ENCODE assay signal across 1 cellular context in genomic region chr11:45899448-45900174, GRCh38.
TF ChIP-seq lines count a peak whose summit lies in the region.

No MANE protein-coding gene starts in this region.

TF ChIP-seq in HepG2, 621 proteins besides CTCF, POLR2A, EP300 and RAD21 (continued from another document and continues in another):
- TF ChIP-seq, protein P1, sequence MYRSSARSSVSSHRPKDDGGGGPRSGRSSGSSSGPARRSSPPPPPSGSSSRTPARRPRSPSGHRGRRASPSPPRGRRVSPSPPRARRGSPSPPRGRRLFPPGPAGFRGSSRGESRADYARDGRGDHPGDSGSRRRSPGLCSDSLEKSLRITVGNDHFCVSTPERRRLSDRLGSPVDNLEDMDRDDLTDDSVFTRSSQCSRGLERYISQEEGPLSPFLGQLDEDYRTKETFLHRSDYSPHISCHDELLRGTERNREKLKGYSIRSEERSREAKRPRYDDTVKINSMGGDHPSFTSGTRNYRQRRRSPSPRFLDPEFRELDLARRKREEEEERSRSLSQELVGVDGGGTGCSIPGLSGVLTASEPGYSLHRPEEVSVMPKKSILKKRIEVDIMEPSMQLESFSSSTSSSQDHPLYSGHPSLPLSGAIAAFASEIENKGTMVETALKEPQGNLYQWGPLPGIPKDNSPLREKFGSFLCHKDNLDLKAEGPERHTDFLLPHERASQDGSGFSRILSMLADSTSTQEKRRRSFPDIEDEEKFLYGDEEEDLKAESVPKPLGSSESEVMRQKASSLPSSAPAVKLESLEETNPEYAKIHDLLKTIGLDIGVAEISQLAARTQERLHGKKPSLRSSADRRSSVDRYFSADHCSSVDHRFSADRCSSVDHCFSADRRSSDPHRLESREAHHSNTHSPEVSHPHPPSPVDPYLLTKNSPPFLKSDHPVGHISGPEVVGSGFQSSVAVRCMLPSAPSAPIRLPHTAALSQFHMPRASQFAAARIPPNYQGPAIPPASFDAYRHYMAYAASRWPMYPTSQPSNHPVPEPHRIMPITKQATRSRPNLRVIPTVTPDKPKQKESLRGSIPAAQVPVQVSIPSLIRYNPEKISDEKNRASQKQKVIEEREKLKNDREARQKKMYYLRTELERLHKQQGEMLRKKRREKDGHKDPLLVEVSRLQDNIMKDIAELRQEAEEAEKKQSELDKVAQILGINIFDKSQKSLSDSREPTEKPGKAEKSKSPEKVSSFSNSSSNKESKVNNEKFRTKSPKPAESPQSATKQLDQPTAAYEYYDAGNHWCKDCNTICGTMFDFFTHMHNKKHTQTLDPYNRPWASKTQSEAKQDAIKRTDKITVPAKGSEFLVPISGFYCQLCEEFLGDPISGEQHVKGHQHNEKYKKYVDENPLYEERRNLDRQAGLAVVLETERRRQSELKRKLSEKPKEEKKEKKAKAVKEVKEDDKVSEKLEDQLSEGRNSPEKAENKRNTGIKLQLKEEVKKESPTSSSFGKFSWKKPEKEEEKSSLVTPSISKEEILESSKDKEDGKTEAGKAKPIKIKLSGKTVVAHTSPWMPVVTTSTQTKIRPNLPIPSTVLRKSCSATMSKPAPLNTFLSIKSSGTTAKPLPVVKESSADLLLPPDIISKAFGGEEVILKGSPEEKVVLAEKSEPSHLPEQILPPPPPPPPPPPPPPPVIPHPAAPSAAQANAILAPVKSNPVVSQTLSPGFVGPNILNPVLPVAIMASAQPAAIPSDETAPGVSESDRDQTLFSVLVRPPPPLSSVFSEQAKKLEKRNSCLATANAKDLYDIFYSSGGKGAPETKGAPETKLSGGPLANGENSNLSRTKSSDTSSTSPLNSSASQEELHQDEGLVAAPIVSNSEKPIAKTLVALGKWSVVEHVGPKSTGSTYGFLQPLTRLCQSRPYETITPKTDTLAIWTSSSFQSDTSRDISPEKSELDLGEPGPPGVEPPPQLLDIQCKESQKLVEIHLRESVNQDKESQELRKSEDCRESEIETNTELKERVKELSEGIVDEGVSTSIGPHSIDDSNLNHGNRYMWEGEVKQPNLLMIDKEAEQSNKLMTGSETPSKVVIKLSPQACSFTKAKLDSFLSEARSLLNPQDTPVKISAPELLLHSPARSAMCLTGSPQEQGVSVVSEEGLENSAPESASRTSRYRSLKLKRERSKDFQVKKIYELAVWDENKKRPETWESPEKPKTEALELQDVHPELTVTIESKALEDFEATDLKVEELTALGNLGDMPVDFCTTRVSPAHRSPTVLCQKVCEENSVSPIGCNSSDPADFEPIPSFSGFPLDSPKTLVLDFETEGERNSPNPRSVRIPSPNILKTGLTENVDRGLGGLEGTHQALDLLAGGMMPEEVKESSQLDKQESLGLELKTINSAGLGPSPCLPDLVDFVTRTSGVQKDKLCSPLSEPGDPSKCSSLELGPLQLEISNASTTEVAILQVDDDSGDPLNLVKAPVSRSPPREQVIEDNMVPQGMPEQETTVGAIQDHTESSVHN (CRISPR knock-in tag; IDR thresholded peaks at IDR 0.05) = no peak
- TF ChIP-seq PCBP2 (optimal IDR thresholded peaks at IDR 0.05; ENCODE audit: low read depth, low read length, poor library complexity, severe bottlenecking) = no peak
- no peak for TF ChIP-seq ZNF670 (CRISPR knock-in tag; IDR thresholded peaks at IDR 0.05; ENCODE audit: borderline replicate concordance)
- TF ChIP-seq GLMP (CRISPR knock-in tag; IDR thresholded peaks at IDR 0.05; ENCODE audit: borderline replicate concordance) = no peak
- TF ChIP-seq FOXK2 (IDR thresholded peaks at IDR 0.05) = peak; percentile 84
- 0 out of 2 replicates have a peak, but pooled peaks have one; percentile 39 for TF ChIP-seq SAFB2 (CRISPR knock-in tag; IDR thresholded peaks at IDR 0.05; ENCODE audit: borderline replicate concordance, low read depth)
- TF ChIP-seq MIER2 (CRISPR knock-in tag; IDR thresholded peaks at IDR 0.05) = peak; percentile 94
- no peak for TF ChIP-seq ZNF781 (CRISPR knock-in tag; IDR thresholded peaks at IDR 0.05; ENCODE audit: borderline replicate concordance, not compliant biosample characterization)
- peak; percentile 74 for TF ChIP-seq SP4 (CRISPR knock-in tag; IDR thresholded peaks at IDR 0.05)
- TF ChIP-seq TARDBP (CRISPR knock-in tag; IDR thresholded peaks at IDR 0.05) = no peak
- TF ChIP-seq ZNF883 (CRISPR knock-in tag; IDR thresholded peaks at IDR 0.05; ENCODE audit: not compliant biosample characterization) = peak; percentile 7
- TF ChIP-seq, protein P2, sequence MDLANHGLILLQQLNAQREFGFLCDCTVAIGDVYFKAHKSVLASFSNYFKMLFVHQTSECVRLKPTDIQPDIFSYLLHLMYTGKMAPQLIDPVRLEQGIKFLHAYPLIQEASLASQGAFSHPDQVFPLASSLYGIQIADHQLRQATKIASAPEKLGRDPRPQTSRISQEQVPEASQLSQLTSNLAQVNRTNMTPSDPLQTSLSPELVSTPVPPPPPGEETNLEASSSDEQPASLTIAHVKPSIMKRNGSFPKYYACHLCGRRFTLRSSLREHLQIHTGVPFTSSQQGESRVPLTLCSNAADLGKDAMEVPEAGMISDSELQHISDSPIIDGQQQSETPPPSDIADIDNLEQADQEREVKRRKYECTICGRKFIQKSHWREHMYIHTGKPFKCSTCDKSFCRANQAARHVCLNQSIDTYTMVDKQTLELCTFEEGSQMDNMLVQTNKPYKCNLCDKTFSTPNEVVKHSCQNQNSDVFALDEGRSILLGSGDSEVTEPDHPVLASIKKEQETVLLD (CRISPR knock-in tag; IDR thresholded peaks at IDR 0.05; ENCODE audit: low read depth) = no peak
- peak; percentile 83 to 96 for TF ChIP-seq REST (IDR thresholded peaks at IDR 0.05; ENCODE audit: borderline replicate concordance in 1 of 2, low read depth in 1 of 2, low read length in 2 of 2)
- peak; percentile 19; the same call in 1 of the 2 replicates for TF ChIP-seq RXRA (CRISPR knock-in tag; IDR thresholded peaks at IDR 0.05)
- 0 out of 2 replicates have a peak, but pooled peaks have one; percentile 56 for TF ChIP-seq ZNF234 (CRISPR knock-in tag; conservative IDR thresholded peaks at IDR 0.05)
- TF ChIP-seq ZNF773 (CRISPR knock-in tag; IDR thresholded peaks at IDR 0.05; ENCODE audit: borderline replicate concordance) = no peak
- no peak for TF ChIP-seq ARID5B (CRISPR knock-in tag; IDR thresholded peaks at IDR 0.05)
- no peak for TF ChIP-seq THAP7 (CRISPR knock-in tag; IDR thresholded peaks at IDR 0.05)
- TF ChIP-seq TMF1 (CRISPR knock-in tag; IDR thresholded peaks at IDR 0.05; ENCODE audit: low read depth) = no peak
- TF ChIP-seq NR3C1 (CRISPR knock-in tag; IDR thresholded peaks at IDR 0.05) = no peak
- TF ChIP-seq AGO2 (optimal IDR thresholded peaks at IDR 0.05; ENCODE audit: low read depth, low read length) = no peak
- peak; percentile 16; the same call in 1 of the 2 replicates for TF ChIP-seq TGIF2 (CRISPR knock-in tag; IDR thresholded peaks at IDR 0.05)
- TF ChIP-seq JUN (CRISPR knock-in tag; IDR thresholded peaks at IDR 0.05) = 0 out of 2 replicates have a peak, but pooled peaks have one; percentile 21
- 0 out of 2 replicates have a peak, but pooled peaks have one; percentile 34 for TF ChIP-seq MEIS2 (CRISPR knock-in tag; IDR thresholded peaks at IDR 0.05)
- peak; percentile 55 for TF ChIP-seq ZNF687 (CRISPR knock-in tag; IDR thresholded peaks at IDR 0.05)
- no peak for TF ChIP-seq TCF12 (IDR thresholded peaks at IDR 0.05)
- 0 out of 2 replicates have a peak, but pooled peaks have one; percentile 46 for TF ChIP-seq TCF12 (CRISPR knock-in tag; IDR thresholded peaks at IDR 0.05)
- no peak for TF ChIP-seq XBP1 (CRISPR knock-in tag; IDR thresholded peaks at IDR 0.05)
- TF ChIP-seq WIZ (CRISPR knock-in tag; IDR thresholded peaks at IDR 0.05) = peak; percentile 56; the same call in 1 of the 2 replicates
- TF ChIP-seq ZSCAN22 (CRISPR knock-in tag; IDR thresholded peaks at IDR 0.05) = no peak
- TF ChIP-seq SAP130 (CRISPR knock-in tag; IDR thresholded peaks at IDR 0.05; ENCODE audit: low read depth) = peak; percentile 40
- no peak for TF ChIP-seq U2AF2 (IDR thresholded peaks at IDR 0.05; ENCODE audit: low read depth, low read length)
